ENCODE assay signal across 6 cellular contexts in the genomic region with DNA sequence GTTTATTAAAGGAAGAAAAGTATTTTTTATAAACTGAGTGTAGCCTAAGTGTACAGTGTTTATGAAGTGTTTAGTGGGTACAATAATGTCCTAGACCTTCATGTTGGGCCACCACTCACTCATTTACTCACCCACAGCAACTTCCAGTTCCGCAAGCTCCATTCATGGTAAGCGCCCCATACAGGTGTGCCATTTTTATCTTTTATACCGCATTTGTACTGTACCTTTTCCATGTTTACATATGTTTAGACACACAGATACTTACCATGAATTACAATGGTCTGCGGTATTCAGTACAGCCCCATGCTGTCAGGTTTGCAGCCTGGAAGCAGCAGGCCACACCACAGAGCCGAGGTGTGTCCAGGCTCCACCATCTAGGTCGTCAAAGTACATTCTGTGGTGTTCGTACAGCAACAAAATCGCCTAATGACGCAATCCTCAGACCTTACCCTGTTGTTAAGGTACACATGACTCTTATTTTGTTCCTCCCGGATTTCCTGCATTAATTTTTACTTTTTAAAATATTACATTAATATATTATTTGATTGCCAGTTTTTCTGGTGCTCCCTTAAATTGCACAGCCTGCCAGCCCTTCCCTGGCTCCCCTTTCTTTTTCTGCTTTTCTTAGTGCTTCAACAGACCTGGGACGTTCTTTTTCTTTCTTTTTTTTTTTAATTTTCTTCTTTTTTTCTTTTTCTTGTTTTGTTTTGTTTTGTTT. TPM values are rescaled to one million over a fixed set of nuclear protein-coding genes. Genes with fewer than 3 reads are reported as not detected.
DNase-seq lines count a peak whose midpoint lies in the region; ATAC-seq and TF ChIP-seq lines count a peak whose summit lies in the region.

No MANE protein-coding gene starts in this region.

- CTCF ChIA-PET in RWPE1 (lab: Yijun Ruan, JAX) = interaction anchor here (0.6 to 1.3 kb wide), 3 partner anchors 11 to 622 kb away, joined by 4 to 6 read pairs (median 6); no protein-coding TSS in a partner anchor

- no peak for TF ChIP-seq CTCF in RWPE1 (conservative IDR thresholded peaks at IDR 0.05; ENCODE audit: low read depth)

- H3K4me1 ChIP-seq in GM23248 (ENCODE audit: insufficient read depth) = peaks cover 14% of the 10 kb centered on the region

- H3K9me3 Mint-ChIP-seq in stimulated activated naive B cell treated with anti-CD40 and anti-IgM and Interleukin-4, amounts not matched to agents 10 μg/mL and 1 μg/mL and 100 μg/mL, for 72 hours = no peaks in the 10 kb centered on the region

- peak overlapping the region; percentile 98 for H2AFZ ChIP-seq in GM23248

- H3K9ac ChIP-seq in GM23248 = peak overlapping the region; percentile 93

- no peaks in the 10 kb centered on the region for H3K27me3 ChIP-seq in GM23248 (replicated peaks; ENCODE audit: insufficient read depth)

- peaks cover 15 to 23% of the 10 kb centered on the region in 2 donors for H3K36me3 Mint-ChIP-seq in stimulated activated naive B cell treated with anti-CD40 and anti-IgM and Interleukin-4, amounts not matched to agents 10 μg/mL and 1 μg/mL and 100 μg/mL, for 72 hours

- H3K4me2 ChIP-seq in GM23248 (ENCODE audit: unreplicated experiment) = peak overlapping the region; percentile 89

- peak overlapping the region; percentile 98 for H3K27ac Mint-ChIP-seq in stimulated activated naive B cell treated with anti-CD40 and anti-IgM and Interleukin-4, amounts not matched to agents 10 μg/mL and 1 μg/mL and 100 μg/mL, for 72 hours

- no peaks in the 10 kb centered on the region for H4K20me1 ChIP-seq in GM23248 (ENCODE audit: insufficient read depth)

- no peaks in the 10 kb centered on the region for H3K27me3 Mint-ChIP-seq in stimulated activated naive B cell treated with anti-CD40 and anti-IgM and Interleukin-4, amounts not matched to agents 10 μg/mL and 1 μg/mL and 100 μg/mL, for 72 hours

- in situ Hi-C loops in GM23248 (cut with MboI) = no loop called here

- peak; percentile 16 for DNase-seq in GM23248
- peak; percentile 8 for DNase-seq in RWPE1 (ENCODE audit: low spot score)
- no peak for DNase-seq in stimulated activated naive B cell treated with anti-CD40 and anti-IgM and Interleukin-4, amounts not matched to agents 10 μg/mL and 1 μg/mL and 100 μg/mL, for 72 hours
- no peak for DNase-seq in SW 1271 (lab: John Stamatoyannopoulos, UW)

- H3K79me2 ChIP-seq in GM23248 (ENCODE audit: insufficient read depth) = peaks cover 42% of the 10 kb centered on the region

- H3F3A ChIP-seq in GM23248 (ENCODE audit: insufficient read depth) = peaks cover 3% of the 10 kb centered on the region; the same call in 1 of the 2 replicates

- peak overlapping the region; percentile 94 for H3K4me3 ChIP-seq in GM23248

- peak overlapping the region; percentile 79 for H3K27ac ChIP-seq in GM23248
- peak overlapping the region; percentile 88 for H3K27ac ChIP-seq in RWPE1

- WGBS in GM23248 (ENCODE audit: low coverage in 1 of 2, low lambda C conversion rate in 2 of 2, missing lambda C conversion rate in 2 of 2), 2 experiments = 77 to 79% methylated on average over 11 of the region's 11 CpGs

- POLR2A ChIA-PET in RWPE1 (lab: Yijun Ruan, JAX; ENCODE audit: low non-redundant PET) = no interaction called here

- no peaks in the 10 kb centered on the region for H3K9me3 ChIP-seq in GM23248 (ENCODE audit: low read depth)

- H3K9me2 ChIP-seq in GM23248 (ENCODE audit: insufficient read depth) = no peaks in the 10 kb centered on the region

- peaks cover 12 to 19% of the 10 kb centered on the region in 2 donors for H3K4me1 Mint-ChIP-seq in stimulated activated naive B cell treated with anti-CD40 and anti-IgM and Interleukin-4, amounts not matched to agents 10 μg/mL and 1 μg/mL and 100 μg/mL, for 72 hours

- ATAC-seq in esophagus mucosa (peak; percentile 54), GM19324 (IDR thresholded peaks at IDR 0.05; ENCODE audit: low FRiP score, unreplicated experiment) (no peak)
- ATAC-seq in stimulated activated naive B cell treated with anti-CD40 and anti-IgM and Interleukin-4, amounts not matched to agents 10 μg/mL and 1 μg/mL and 100 μg/mL, for 72 hours (replicated peaks) = no peak

- H3K4me3 Mint-ChIP-seq in stimulated activated naive B cell treated with anti-CD40 and anti-IgM and Interleukin-4, amounts not matched to agents 10 μg/mL and 1 μg/mL and 100 μg/mL, for 72 hours = peak overlapping the region; percentile 96 to 98

- peaks cover 14% of the 10 kb centered on the region; the same call in 1 of the 2 replicates for H3K36me3 ChIP-seq in GM23248 (ENCODE audit: low read depth)

RNA-seq across cellular contexts. Expression of gene SSBP1, which starts 0.9 kb away (rescaled TPM):
- 76.8 and 113 TPM in 2 replicates for total RNA-seq in GM23248 (2014; rRNA removed; shearing (Covaris generic))
- polyA plus RNA-seq in GM23248 (2016; fragmentation: Nextera tagmentation; extraction: Ambion mirVana) = 267 and 278 TPM in 2 replicates
- 105 TPM for total RNA-seq in esophagus mucosa

RNA-seq across cellular contexts. Expression of gene TAS2R3, which starts 26.6 kb away (rescaled TPM):
- total RNA-seq in GM23248 (2014; rRNA removed; shearing (Covaris generic)) = not detected in 2 replicates
- polyA plus RNA-seq in GM23248 (2016; fragmentation: Nextera tagmentation; extraction: Ambion mirVana) = not detected in 2 replicates
- 0.96 TPM for total RNA-seq in esophagus mucosa

RNA-seq across cellular contexts. Expression of gene WEE2, which starts 29.1 kb away (rescaled TPM):
- not detected in 2 replicates for total RNA-seq in GM23248 (2014; rRNA removed; shearing (Covaris generic))
- not detected in 2 replicates for polyA plus RNA-seq in GM23248 (2016; fragmentation: Nextera tagmentation; extraction: Ambion mirVana)
- not detected for total RNA-seq in esophagus mucosa

RNA-seq across cellular contexts. Expression of gene DENND11, which starts 35.3 kb away (rescaled TPM):
- total RNA-seq in GM23248 (2014; rRNA removed; shearing (Covaris generic)) = 3.0 and 7.8 TPM in 2 replicates
- polyA plus RNA-seq in GM23248 (2016; fragmentation: Nextera tagmentation; extraction: Ambion mirVana) = 0.43 and 0.49 TPM in 2 replicates
- total RNA-seq in esophagus mucosa = 6.9 TPM

RNA-seq across cellular contexts. Expression of gene TAS2R4, which starts 39.2 kb away (rescaled TPM):
- total RNA-seq in GM23248 (2014; rRNA removed; shearing (Covaris generic)) = 0.32 and 0.51 TPM in 2 replicates
- polyA plus RNA-seq in GM23248 (2016; fragmentation: Nextera tagmentation; extraction: Ambion mirVana) = 0.13 TPM in 1 of 2 replicates, not detected in the other
- 0.56 TPM for total RNA-seq in esophagus mucosa

Comparison
In these comparisons a context has a peak if more than half of its experiments do, and no peak if none do; other contexts are left out.
1. DNase-seq: peak in GM23248 (single experiment) and RWPE1 (single experiment); none in stimulated activated naive B cell treated with anti-CD40 and anti-IgM and Interleukin-4, amounts not matched to agents 10 μg/mL and 1 μg/mL and 100 μg/mL, for 72 hours (single experiment) and SW 1271 (0 of 2).